10 cellular contexts compared by ENCODE assay signal in genomic region chr6:81696505-81696904, GRCh38. TPM values are rescaled to one million over a fixed set of nuclear protein-coding genes. Genes with fewer than 3 reads are reported as not detected.
DNase-seq lines count a peak whose midpoint lies in the region; ATAC-seq and TF ChIP-seq lines count a peak whose summit lies in the region.
"Had no signal": no experiment of that assay in that cellular context is flagged by ENCODE, and none has a peak within 500 bp of the region (broad histone marks: within the 10 kb centered on the region; RNA-seq: fewer than 3 reads in every experiment).

No MANE protein-coding gene starts in this region.

- no peak overlapping the region for H2BK5ac ChIP-seq in mesenchymal stem cell (ENCODE audit: low read depth, low read length, poor library complexity, severe bottlenecking)

- ATAC-seq in GM19025 (IDR thresholded peaks at IDR 0.05; ENCODE audit: low read depth, unreplicated experiment) (peak; percentile 70), HG03354 (IDR thresholded peaks at IDR 0.05; ENCODE audit: poor library complexity, severe bottlenecking, unreplicated experiment) (no peak)

- H3K27me3 ChIP-seq in HUES48 (ENCODE audit: control insufficient read depth, insufficient read depth, low read length), result no peaks in the 10 kb centered on the region
- H3K27me3 ChIP-seq in mesenchymal stem cell (ENCODE audit: control insufficient read depth in 1 of 2, insufficient read depth in 1 of 2, low read length in 2 of 2), result no peaks in the 10 kb centered on the region
- H3K27me3 ChIP-seq in ovary, result no peaks in the 10 kb centered on the region

- H3K27ac ChIP-seq in HUES48 (ENCODE audit: low read depth, low read length) (peak overlapping the region; percentile 62), mesenchymal stem cell (ENCODE audit: low read length, poor library complexity, severe bottlenecking) (no peak overlapping the region), ovary (no peak overlapping the region)

- H3K4ac ChIP-seq in mesenchymal stem cell (ENCODE audit: low read depth in 1 of 2, low read length in 2 of 2), result no peak overlapping the region

- no peak overlapping the region for H2BK15ac ChIP-seq in mesenchymal stem cell (ENCODE audit: low read depth, poor library complexity, severe bottlenecking)

- TF ChIP-seq CTCF in ovary (IDR thresholded peaks at IDR 0.05), result no peak

- no peak for TF ChIP-seq POLR2A in ovary (IDR thresholded peaks at IDR 0.05)

- 13% methylated on average over 1 of the region's 2 CpGs for WGBS in mesenchymal stem cell
- WGBS in ovary, 3 donors, result 64 to 78% (median 73%) methylated on average over 2 of the region's 2 CpGs

- no peak overlapping the region for H3K23ac ChIP-seq in mesenchymal stem cell (ENCODE audit: low read length in 2 of 2)

- H3K4me2 ChIP-seq in mesenchymal stem cell (ENCODE audit: low read length, poor library complexity, severe bottlenecking), result no peak overlapping the region

- no peak overlapping the region for H2BK120ac ChIP-seq in mesenchymal stem cell (ENCODE audit: low read depth, low read length)

- peaks cover 26% of the 10 kb centered on the region for H3K4me1 ChIP-seq in HUES48 (ENCODE audit: control insufficient read depth, insufficient read depth, low read length)
- no peaks in the 10 kb centered on the region for H3K4me1 ChIP-seq in mesenchymal stem cell (ENCODE audit: control insufficient read depth, insufficient read depth, low read depth, low read length)
- no peaks in the 10 kb centered on the region for H3K4me1 ChIP-seq in ovary (ENCODE audit: insufficient read depth)

- intact Hi-C loops in ovary (cut with DNase I), result no loop called here

- H4K91ac ChIP-seq in mesenchymal stem cell (ENCODE audit: low read length), result no peak overlapping the region

- H3K9ac ChIP-seq in HUES48 (ENCODE audit: low read depth, low read length), result no peak overlapping the region
- H3K9ac ChIP-seq in mesenchymal stem cell (ENCODE audit: low read length), result no peak overlapping the region

- no peaks in the 10 kb centered on the region for H3K36me3 ChIP-seq in HUES48 (ENCODE audit: control insufficient read depth, insufficient read depth, low read length)
- no peaks in the 10 kb centered on the region for H3K36me3 ChIP-seq in mesenchymal stem cell (ENCODE audit: control insufficient read depth in 1 of 2, insufficient read depth in 2 of 2, low read depth in 1 of 2, low read length in 2 of 2)
- H3K36me3 ChIP-seq in ovary, result no peaks in the 10 kb centered on the region

- DNase-seq in SHP77 treated with DMSO at 0.1 percent for 48 hours (lab: John Stamatoyannopoulos, UW) (peak; percentile 95), mesenchymal stem cell (peak; percentile 14), anterior cingulate cortex (lab: John Stamatoyannopoulos, UW) (no peak), ovary (no peak), mesenteric fat pad (ENCODE audit: low spot score) (no peak)
- DNase-seq: activated CD8-positive, alpha-beta memory T cell treated with anti-CD3 and anti-CD28 coated beads, Interleukin-2, amount 50 U/mL, for 4 hours; T-helper 2 cell had no signal

- H3K9me3 ChIP-seq in HUES48 (ENCODE audit: control insufficient read depth, insufficient read depth, low read length) (no peaks in the 10 kb centered on the region), mesenchymal stem cell (ENCODE audit: control insufficient read depth, low read length) (no peaks in the 10 kb centered on the region), ovary (no peaks in the 10 kb centered on the region)

- peak overlapping the region; percentile 37; the same call in 1 of the 2 replicates for H3K4me3 ChIP-seq in HUES48 (ENCODE audit: low read depth, low read length)
- no peak overlapping the region for H3K4me3 ChIP-seq in mesenchymal stem cell (ENCODE audit: insufficient read depth in 1 of 2, low read depth in 1 of 2, low read length in 2 of 2)
- H3K4me3 ChIP-seq in ovary, result no peak overlapping the region

- H3K14ac ChIP-seq in mesenchymal stem cell (ENCODE audit: low read length in 2 of 2), result no peak overlapping the region

- H2AK5ac ChIP-seq in mesenchymal stem cell (ENCODE audit: low read length, severe bottlenecking), result no peak overlapping the region

- no peaks in the 10 kb centered on the region for H3K79me1 ChIP-seq in mesenchymal stem cell (replicated peaks; ENCODE audit: low read length, poor library complexity, severe bottlenecking)

- H4K8ac ChIP-seq in mesenchymal stem cell (ENCODE audit: low read length), result no peak overlapping the region

- no peak overlapping the region for H3K18ac ChIP-seq in mesenchymal stem cell (ENCODE audit: low read depth in 1 of 2, low read length in 2 of 2)

- TF ChIP-seq EP300 in ovary (IDR thresholded peaks at IDR 0.05), result no peak

- no peak overlapping the region for H2BK12ac ChIP-seq in mesenchymal stem cell (ENCODE audit: low read length in 2 of 2)

- no peak overlapping the region for H2AFZ ChIP-seq in mesenchymal stem cell (ENCODE audit: low read depth, low read length)

RNA-seq across cellular contexts. Expression of gene TENT5A, which starts 56.0 kb away (rescaled TPM):
- polyA plus RNA-seq in mesenchymal stem cell (2013, experiment 1 of 2), result 21.2 TPM
- 20.8 TPM for polyA plus RNA-seq in mesenchymal stem cell (2013, experiment 2 of 2)
- total RNA-seq in ovary (10 to 100 TPM; 19.9 to 47.1 (median 29.4) TPM), mesenteric fat pad (15.2 TPM)
- polyA plus RNA-seq in ovary, result 10 to 100 TPM; 14.6 to 46.3 TPM

Comparison
In these comparisons a context has a peak if more than half of its experiments do, and no peak if none do; other contexts are left out.
1. DNase-seq: peak in SHP77 treated with DMSO at 0.1 percent for 48 hours (single experiment) and mesenchymal stem cell (single experiment); none in anterior cingulate cortex (0 of 58), ovary (0 of 5) and mesenteric fat pad (single experiment).